In genomic region chr9:114690308-114690707, GRCh38 we compare ENCODE assay signal across 16 cellular contexts.
DNase-seq lines count a peak whose midpoint lies in the region; ATAC-seq lines count a peak whose summit lies in the region.
"Had no signal": no experiment of that assay in that cellular context is flagged by ENCODE, and none has a peak within 500 bp of the region (broad histone marks: within the 10 kb centered on the region; RNA-seq: fewer than 3 reads in every experiment).

No MANE protein-coding gene starts in this region.

- ATAC-seq in GM18867 (IDR thresholded peaks at IDR 0.05; ENCODE audit: unreplicated experiment) (no peak), GM21619 (IDR thresholded peaks at IDR 0.05; ENCODE audit: unreplicated experiment) (no peak), GM18870 (IDR thresholded peaks at IDR 0.05; ENCODE audit: unreplicated experiment) (no peak)
- ATAC-seq: lower lobe of right lung had no signal

- H3K4me1 ChIP-seq in effector memory CD4-positive, alpha-beta T cell (ENCODE audit: control insufficient read depth, insufficient read depth, low read length, poor library complexity, severe bottlenecking): peaks cover 23% of the 10 kb centered on the region
- H3K4me1 ChIP-seq: lower lobe of right lung, tibial nerve had no signal

- H3K36me3 Mint-ChIP-seq in T-helper 1 cell treated with Interleukin-12 subunit alpha and Interleukin-12 subunit beta and Interleukin-4 antibody, amounts not matched to agents 30 μg/mL and 1 μg/mL, for 36 hours (ENCODE audit: low read depth): peaks cover 42% of the 10 kb centered on the region

- H3K27ac Mint-ChIP-seq in T-helper 1 cell treated with Interleukin-12 subunit alpha and Interleukin-12 subunit beta and Interleukin-4 antibody, amounts not matched to agents 30 μg/mL and 1 μg/mL, for 36 hours: peak overlapping the region; percentile 99
- H3K27ac Mint-ChIP-seq: nephron had no signal

- H3K4me3 Mint-ChIP-seq in T-helper 1 cell treated with Interleukin-12 subunit alpha and Interleukin-12 subunit beta and Interleukin-4 antibody, amounts not matched to agents 30 μg/mL and 1 μg/mL, for 36 hours: peak overlapping the region; percentile 15
- H3K4me3 Mint-ChIP-seq: nephron had no signal

- no peaks in the 10 kb centered on the region for H3K27me3 ChIP-seq in effector memory CD4-positive, alpha-beta T cell (replicated peaks; ENCODE audit: control insufficient read depth, insufficient read depth, low read length, poor library complexity, severe bottlenecking)
- H3K27me3 ChIP-seq: tibial nerve had no signal

- H3K9me3 Mint-ChIP-seq in T-helper 1 cell treated with Interleukin-12 subunit alpha and Interleukin-12 subunit beta and Interleukin-4 antibody, amounts not matched to agents 30 μg/mL and 1 μg/mL, for 36 hours: peaks cover 29% of the 10 kb centered on the region
- H3K9me3 Mint-ChIP-seq: nephron had no signal

- peak overlapping the region; percentile 54 for H3K27ac ChIP-seq in effector memory CD4-positive, alpha-beta T cell (ENCODE audit: insufficient read depth, low read length, poor library complexity, severe bottlenecking)
- H3K27ac ChIP-seq: lower lobe of right lung, tibial nerve had no signal

- no peak overlapping the region for H3K4me3 ChIP-seq in effector memory CD4-positive, alpha-beta T cell (ENCODE audit: insufficient read depth, low read depth, low read length, poor library complexity, severe bottlenecking)
- H3K4me3 ChIP-seq: lower lobe of right lung, tibial nerve had no signal

- H3K27me3 Mint-ChIP-seq in T-helper 1 cell treated with Interleukin-12 subunit alpha and Interleukin-12 subunit beta and Interleukin-4 antibody, amounts not matched to agents 30 μg/mL and 1 μg/mL, for 36 hours (ENCODE audit: low read depth): no peaks in the 10 kb centered on the region

- H3K36me3 ChIP-seq in effector memory CD4-positive, alpha-beta T cell (ENCODE audit: control insufficient read depth, insufficient read depth, low read length): no peaks in the 10 kb centered on the region
- H3K36me3 ChIP-seq: lower lobe of right lung, tibial nerve had no signal

- peaks cover 86% of the 10 kb centered on the region for H3K4me1 Mint-ChIP-seq in T-helper 1 cell treated with Interleukin-12 subunit alpha and Interleukin-12 subunit beta and Interleukin-4 antibody, amounts not matched to agents 30 μg/mL and 1 μg/mL, for 36 hours (ENCODE audit: low read depth)

- DNase-seq in stimulated activated CD4-positive, alpha-beta T cell treated with anti-CD3 and anti-CD28 coated beads, Interleukin-15, amount 100 ng/mL, for 24 hours: peak; percentile 27
- no peak for DNase-seq in stimulated activated CD4-positive, alpha-beta T cell treated with anti-CD3 and anti-CD28 coated beads, Interleukin-2, amount 100 ng/mL, for 48 hours
- DNase-seq in effector memory CD4-positive, alpha-beta T cell: no peak
- DNase-seq in C1 segment of cervical spinal cord (lab: John Stamatoyannopoulos, UW): no peak
- DNase-seq: AML-193; effector CD8-positive, alpha-beta T cell; lower lobe of right lung; NCI-H1694 treated with DMSO at 0.1 percent for 48 hours; NCI-H510A treated with DMSO at 0.1 percent for 48 hours; retina had no signal

- no peaks in the 10 kb centered on the region for H3K9me3 ChIP-seq in effector memory CD4-positive, alpha-beta T cell (ENCODE audit: control insufficient read depth, low read length)
- H3K9me3 ChIP-seq: lower lobe of right lung, tibial nerve had no signal
